Comparison of ENCODE assay signal across 8 cellular contexts in the genomic region with DNA sequence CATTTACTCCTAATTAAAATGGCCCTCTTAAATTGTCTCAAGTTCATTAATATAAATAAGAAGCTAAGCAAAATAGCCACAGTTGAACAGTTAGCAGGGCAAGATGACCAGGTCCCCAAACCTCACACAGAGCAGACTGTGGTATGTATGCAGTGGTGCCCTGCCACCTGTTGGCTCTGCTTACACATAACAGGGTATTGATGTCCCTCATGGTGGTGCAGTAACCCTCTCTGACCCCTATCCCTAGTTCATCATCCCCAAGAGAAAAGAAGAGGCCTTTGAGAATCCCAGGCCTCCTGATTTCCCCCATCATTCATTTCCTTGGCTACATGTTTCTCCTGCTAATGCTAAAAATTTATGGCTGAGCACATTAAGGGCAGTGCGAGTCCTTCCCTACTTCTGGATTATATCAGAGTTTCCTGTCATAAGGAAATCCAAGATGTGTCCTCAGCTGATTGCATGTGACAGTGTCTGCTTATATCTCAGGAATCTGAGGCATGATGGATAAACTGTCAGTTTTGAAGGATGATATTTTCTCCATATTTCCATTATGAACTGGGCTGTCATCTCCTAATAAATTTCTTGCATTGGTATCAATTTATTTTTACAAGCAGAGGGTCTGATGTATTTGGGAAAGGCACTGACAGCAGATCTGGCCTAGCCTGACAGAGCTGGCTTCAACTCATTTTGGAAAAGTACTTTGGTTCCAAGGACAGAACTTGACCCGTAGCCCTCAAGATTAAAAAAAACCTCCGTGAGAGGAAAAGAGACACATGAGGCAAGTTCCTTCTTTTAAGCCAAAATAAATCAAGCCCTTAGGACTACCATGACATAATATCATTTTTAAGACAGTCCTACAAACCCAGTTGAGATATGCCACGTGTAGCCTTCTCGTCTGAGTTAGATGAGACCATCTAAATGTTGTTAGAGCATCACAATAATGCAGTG.
DNase-seq lines count a peak whose midpoint lies in the region; ATAC-seq, FAIRE-seq and TF ChIP-seq lines count a peak whose summit lies in the region.

No MANE protein-coding gene starts in this region.

- no peak overlapping the region for H3K4me3 Mint-ChIP-seq in activated naive CD8-positive, alpha-beta T cell treated with anti-CD3 and anti-CD28 coated beads, Interleukin-2, amount 50 U/mL, for 24 hours
- H3K4me3 Mint-ChIP-seq in activated naive CD8-positive, alpha-beta T cell treated with anti-CD3 and anti-CD28 coated beads for 36 hours = no peak overlapping the region
- no peak overlapping the region for H3K4me3 Mint-ChIP-seq in stimulated activated effector memory CD8-positive, alpha-beta T cell treated with anti-CD3 and anti-CD28 coated beads, Interleukin-12 subunit alpha, Interleukin-12 subunit beta, amount 100 ng/mL, for 72 hours

- H3K4me3 ChIP-seq in OCI-LY3 (ENCODE audit: low read length) = no peak overlapping the region

- H3K27ac Mint-ChIP-seq in activated naive CD8-positive, alpha-beta T cell treated with anti-CD3 and anti-CD28 coated beads, Interleukin-2, amount 50 U/mL, for 24 hours = no peak overlapping the region
- no peak overlapping the region for H3K27ac Mint-ChIP-seq in activated naive CD8-positive, alpha-beta T cell treated with anti-CD3 and anti-CD28 coated beads for 36 hours
- no peak overlapping the region for H3K27ac Mint-ChIP-seq in stimulated activated effector memory CD8-positive, alpha-beta T cell treated with anti-CD3 and anti-CD28 coated beads, Interleukin-12 subunit alpha, Interleukin-12 subunit beta, amount 100 ng/mL, for 72 hours

- H2AFZ ChIP-seq in OCI-LY3 (ENCODE audit: low read depth, low read length) = no peak overlapping the region

- no peaks in the 10 kb centered on the region for H3K79me2 ChIP-seq in OCI-LY3 (ENCODE audit: low read length)

- peak; percentile 69 for ATAC-seq in activated naive CD8-positive, alpha-beta T cell treated with anti-CD3 and anti-CD28 coated beads, Interleukin-2, amount 50 U/mL, for 24 hours
- peak; percentile 63 for ATAC-seq in HG02884 (IDR thresholded peaks at IDR 0.05; ENCODE audit: unreplicated experiment)
- no peak for ATAC-seq in stimulated activated effector memory CD8-positive, alpha-beta T cell treated with anti-CD3 and anti-CD28 coated beads, Interleukin-12 subunit alpha, Interleukin-12 subunit beta, amount 100 ng/mL, for 72 hours

- H3K4me2 ChIP-seq in OCI-LY3 (ENCODE audit: low read length) = no peak overlapping the region

- peaks cover 2% of the 10 kb centered on the region for H3K27me3 Mint-ChIP-seq in activated naive CD8-positive, alpha-beta T cell treated with anti-CD3 and anti-CD28 coated beads, Interleukin-2, amount 50 U/mL, for 24 hours
- peaks cover 6% of the 10 kb centered on the region for H3K27me3 Mint-ChIP-seq in activated naive CD8-positive, alpha-beta T cell treated with anti-CD3 and anti-CD28 coated beads for 36 hours

- no peaks in the 10 kb centered on the region for H3K4me1 Mint-ChIP-seq in activated naive CD8-positive, alpha-beta T cell treated with anti-CD3 and anti-CD28 coated beads, Interleukin-2, amount 50 U/mL, for 24 hours
- H3K4me1 Mint-ChIP-seq in activated naive CD8-positive, alpha-beta T cell treated with anti-CD3 and anti-CD28 coated beads for 36 hours = no peaks in the 10 kb centered on the region
- no peaks in the 10 kb centered on the region for H3K4me1 Mint-ChIP-seq in stimulated activated effector memory CD8-positive, alpha-beta T cell treated with anti-CD3 and anti-CD28 coated beads, Interleukin-12 subunit alpha, Interleukin-12 subunit beta, amount 100 ng/mL, for 72 hours

- DNase-seq in activated naive CD8-positive, alpha-beta T cell treated with anti-CD3 and anti-CD28 coated beads, Interleukin-2, amount 50 U/mL, for 24 hours = no peak
- no peak for DNase-seq in activated naive CD8-positive, alpha-beta T cell treated with anti-CD3 and anti-CD28 coated beads for 36 hours
- DNase-seq in germinal center (ENCODE audit: low spot score) = peak; percentile 4
- DNase-seq in urothelium cell line (ENCODE audit: low spot score) = peak; percentile 75
- DNase-seq in D341Med (ENCODE audit: low spot score) = no peak
- DNase-seq in stimulated activated effector memory CD8-positive, alpha-beta T cell treated with anti-CD3 and anti-CD28 coated beads, Interleukin-12 subunit alpha, Interleukin-12 subunit beta, amount 100 ng/mL, for 72 hours (ENCODE audit: low spot score in 2 of 2) = no peak

- TF ChIP-seq CTCF in OCI-LY3 (IDR thresholded peaks at IDR 0.05; ENCODE audit: low read depth, low read length) = peak; percentile 39

- no peaks in the 10 kb centered on the region for H3K9me3 ChIP-seq in OCI-LY3 (ENCODE audit: insufficient read depth, low read length)

- no peaks in the 10 kb centered on the region for H3K36me3 ChIP-seq in OCI-LY3 (replicated peaks; ENCODE audit: low read depth, low read length)

- no peaks in the 10 kb centered on the region for H3K27me3 ChIP-seq in OCI-LY3 (ENCODE audit: low read depth, low read length)

- peak; percentile 40 for FAIRE-seq in urothelium cell line (lab: Jason Lieb, UNC)

- H4K20me1 ChIP-seq in OCI-LY3 (ENCODE audit: insufficient read depth, low read length) = no peaks in the 10 kb centered on the region

- no peaks in the 10 kb centered on the region for H3K36me3 Mint-ChIP-seq in activated naive CD8-positive, alpha-beta T cell treated with anti-CD3 and anti-CD28 coated beads, Interleukin-2, amount 50 U/mL, for 24 hours (ENCODE audit: low read depth)
- no peaks in the 10 kb centered on the region for H3K36me3 Mint-ChIP-seq in activated naive CD8-positive, alpha-beta T cell treated with anti-CD3 and anti-CD28 coated beads for 36 hours
- H3K36me3 Mint-ChIP-seq in stimulated activated effector memory CD8-positive, alpha-beta T cell treated with anti-CD3 and anti-CD28 coated beads, Interleukin-12 subunit alpha, Interleukin-12 subunit beta, amount 100 ng/mL, for 72 hours = no peaks in the 10 kb centered on the region

- peaks cover 8% of the 10 kb centered on the region for H3K9me3 Mint-ChIP-seq in activated naive CD8-positive, alpha-beta T cell treated with anti-CD3 and anti-CD28 coated beads, Interleukin-2, amount 50 U/mL, for 24 hours
- no peaks in the 10 kb centered on the region for H3K9me3 Mint-ChIP-seq in activated naive CD8-positive, alpha-beta T cell treated with anti-CD3 and anti-CD28 coated beads for 36 hours
- H3K9me3 Mint-ChIP-seq in stimulated activated effector memory CD8-positive, alpha-beta T cell treated with anti-CD3 and anti-CD28 coated beads, Interleukin-12 subunit alpha, Interleukin-12 subunit beta, amount 100 ng/mL, for 72 hours = no peaks in the 10 kb centered on the region

- H3K4me1 ChIP-seq in OCI-LY3 (ENCODE audit: low read length) = no peaks in the 10 kb centered on the region

- no peak overlapping the region for H3K27ac ChIP-seq in OCI-LY3 (ENCODE audit: low read length)

- H3K9ac ChIP-seq in OCI-LY3 (ENCODE audit: low read length) = no peak overlapping the region

Comparison
In these comparisons a context has a peak if more than half of its experiments do, and no peak if none do; other contexts are left out.
1. DNase-seq: peak in germinal center (single experiment) and urothelium cell line (single experiment); none in activated naive CD8-positive, alpha-beta T cell treated with anti-CD3 and anti-CD28 coated beads, Interleukin-2, amount 50 U/mL, for 24 hours (single experiment), activated naive CD8-positive, alpha-beta T cell treated with anti-CD3 and anti-CD28 coated beads for 36 hours (single experiment), D341Med (single experiment) and stimulated activated effector memory CD8-positive, alpha-beta T cell treated with anti-CD3 and anti-CD28 coated beads, Interleukin-12 subunit alpha, Interleukin-12 subunit beta, amount 100 ng/mL, for 72 hours (0 of 2).